11 cellular contexts compared by ENCODE assay signal in the genomic region with DNA sequence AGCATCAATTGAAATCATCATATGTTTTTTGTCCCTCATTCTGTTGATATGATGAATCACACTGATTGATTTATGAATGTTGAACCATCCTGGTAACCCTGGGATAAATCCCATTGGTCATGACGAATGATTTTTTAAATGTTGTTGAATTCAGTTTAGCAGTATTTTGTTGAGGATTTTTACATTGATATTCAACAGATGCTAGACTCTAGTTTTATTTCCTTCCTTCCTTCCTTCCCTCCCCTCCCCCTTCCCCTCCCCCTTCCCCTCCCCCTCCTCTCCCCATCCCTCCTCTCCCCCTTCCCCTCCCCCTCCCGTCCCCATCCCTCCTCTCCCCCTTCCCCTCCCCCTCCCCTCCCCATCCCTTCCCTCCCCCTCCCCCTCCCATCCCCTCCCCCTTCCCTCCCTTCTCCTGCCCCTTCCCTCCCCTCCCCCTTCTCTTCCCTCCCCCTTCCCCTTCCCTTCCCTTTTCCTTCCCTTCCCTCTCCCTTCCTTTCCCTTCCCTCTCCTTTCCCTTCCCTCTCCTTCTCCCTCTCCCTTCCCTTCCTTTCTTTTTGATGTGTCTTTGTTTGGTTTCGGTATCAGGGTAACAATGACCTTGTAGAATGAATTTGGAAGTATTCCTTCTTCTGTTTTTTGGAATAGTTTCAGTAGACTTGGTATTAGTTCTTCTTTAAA.
"Had no signal": no experiment of that assay in that cellular context is flagged by ENCODE, and none has a peak within 500 bp of the region (broad histone marks: within the 10 kb centered on the region; RNA-seq: fewer than 3 reads in every experiment).

No MANE protein-coding gene starts in this region.

- H3K4me2 ChIP-seq: GM23338, KMS-11 had no signal

- ATAC-seq: GM23338 had no signal

- DNase-seq: H9, HCEC 1CT, HFFc6, IMR-90, Karpas-422, KBM-7 had no signal

- H3K4me1 Mint-ChIP-seq: GM23338, H9 had no signal

- H3K27ac Mint-ChIP-seq: GM23338, H9, HFFc6 had no signal

- H2AFZ ChIP-seq: GM23338 had no signal

- H3K9ac ChIP-seq: KMS-11 had no signal

- FAIRE-seq: H1, H54 had no signal

- H3K4me3 Mint-ChIP-seq: GM23338, H9, HFFc6 had no signal

- H3K27ac ChIP-seq: HL-60, KMS-11 had no signal

- H3K4me3 ChIP-seq: GM23338 had no signal
